16 cellular contexts compared by ENCODE assay signal in the genomic region with DNA sequence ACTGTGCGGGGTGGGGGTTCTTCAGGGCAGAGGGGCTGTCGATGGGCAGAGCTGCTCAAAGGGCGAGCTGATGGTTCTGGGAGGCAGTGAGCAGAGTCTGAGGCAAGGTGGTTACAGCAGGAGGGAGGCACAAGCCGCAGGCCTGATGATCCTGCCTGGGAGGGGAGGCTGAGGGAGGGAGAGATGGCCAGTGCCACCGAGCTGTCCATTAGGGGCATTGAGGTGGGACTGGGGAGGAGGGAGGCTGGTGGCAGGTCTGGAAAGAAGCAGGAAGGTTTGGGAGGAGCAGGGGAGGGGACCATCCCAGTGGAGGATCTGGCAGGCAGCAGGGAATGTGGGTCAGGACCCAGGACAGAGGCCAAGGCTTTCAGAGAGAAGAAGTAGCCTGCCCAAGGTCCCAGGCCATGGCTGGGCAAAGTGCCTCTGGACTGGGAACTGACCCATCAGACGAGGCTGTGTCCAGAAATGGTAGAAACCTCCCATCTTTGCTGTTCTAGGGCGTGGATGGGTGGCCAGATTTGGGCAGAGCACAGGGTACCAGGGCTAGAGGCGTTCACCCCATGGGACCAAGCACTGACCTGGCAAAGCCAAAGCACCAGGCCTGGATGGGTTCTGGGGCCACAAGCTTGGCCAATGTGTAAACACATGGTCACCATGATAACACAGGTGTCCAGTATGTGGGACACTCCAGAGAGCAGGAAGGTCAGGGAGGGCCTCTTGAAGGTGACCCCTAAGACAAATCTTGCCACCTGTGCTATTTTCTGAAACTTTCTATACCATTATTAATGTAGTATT. TPM values are rescaled to one million over a fixed set of nuclear protein-coding genes. Genes with fewer than 3 reads are reported as not detected.
DNase-seq lines count a peak whose midpoint lies in the region; ATAC-seq and TF ChIP-seq lines count a peak whose summit lies in the region.
"Had no signal": no experiment of that assay in that cellular context is flagged by ENCODE, and none has a peak within 500 bp of the region (broad histone marks: within the 10 kb centered on the region; RNA-seq: fewer than 3 reads in every experiment).

No MANE protein-coding gene starts in this region.

- no peaks in the 10 kb centered on the region for H3K27me3 Mint-ChIP-seq in activated CD8-positive, alpha-beta memory T cell treated with anti-CD3 and anti-CD28 coated beads, Interleukin-2, amount 10 ng/mL, durations not matched to agents 7 days and 5 days
- H3K27me3 Mint-ChIP-seq in neural crest cell (ENCODE audit: low read depth) = peaks cover 6% of the 10 kb centered on the region

- no peak for TF ChIP-seq RAD21 in SK-N-SH (IDR thresholded peaks at IDR 0.05; ENCODE audit: low read length)

- 35% methylated on average over 7 of the region's 8 CpGs for WGBS in SK-N-SH (ENCODE audit: low lambda C conversion rate)
- WGBS in suprapubic skin = 89% methylated on average over 8 of the region's 8 CpGs

- POLR2A ChIA-PET in SK-N-SH (lab: Yijun Ruan, JAX) = no interaction called here

- DNase-seq in SK-N-SH (no peak), neural crest cell (ENCODE audit: low read depth, low spot score) (no peak), suprapubic skin (ENCODE audit: low spot score in 2 of 2) (peak; percentile 36 to 76), NCI-H128 (lab: John Stamatoyannopoulos, UW; ENCODE audit: unreplicated experiment) (no peak), G401 (ENCODE audit: low spot score) (no peak), GOT3 (lab: John Stamatoyannopoulos, UW) (no peak)
- peak; percentile 18 for DNase-seq in activated CD8-positive, alpha-beta memory T cell treated with anti-CD3 and anti-CD28 coated beads, Interleukin-2, amount 10 ng/mL, durations not matched to agents 7 days and 5 days
- DNase-seq: H7, IMR-90, NCI-H1436, NCI-H2029 treated with DMSO at 0.1 percent for 48 hours, NCI-H510A, SHP77 treated with DMSO at 0.1 percent for 48 hours had no signal

- no peak for TF ChIP-seq POLR2A in suprapubic skin (IDR thresholded peaks at IDR 0.05)

- H3K4me1 Mint-ChIP-seq in activated CD8-positive, alpha-beta memory T cell treated with anti-CD3 and anti-CD28 coated beads, Interleukin-2, amount 10 ng/mL, durations not matched to agents 7 days and 5 days = no peaks in the 10 kb centered on the region
- no peaks in the 10 kb centered on the region for H3K4me1 Mint-ChIP-seq in neural crest cell

- H3K4me1 ChIP-seq in SK-N-SH (ENCODE audit: control insufficient read depth in 1 of 2, insufficient read depth in 2 of 2, low read depth in 1 of 2, low read length in 1 of 2) = no peaks in the 10 kb centered on the region
- H3K4me1 ChIP-seq in suprapubic skin = no peaks in the 10 kb centered on the region

- H3K4me2 ChIP-seq in SK-N-SH = no peak overlapping the region

- H3K9me3 ChIP-seq in SK-N-SH (no peaks in the 10 kb centered on the region), suprapubic skin (no peaks in the 10 kb centered on the region)
- H3K9me3 ChIP-seq: BLaER1 had no signal

- no peaks in the 10 kb centered on the region for H4K20me1 ChIP-seq in SK-N-SH (ENCODE audit: insufficient read depth)
- H4K20me1 ChIP-seq: BLaER1 had no signal

- H3K27ac ChIP-seq in SK-N-SH (ENCODE audit: low read depth in 2 of 2, low read length in 1 of 2) (no peak overlapping the region), suprapubic skin (no peak overlapping the region)
- H3K27ac ChIP-seq: 22Rv1, BLaER1 had no signal

- no peaks in the 10 kb centered on the region for H3K9me2 ChIP-seq in SK-N-SH

- no peaks in the 10 kb centered on the region for H3K36me3 Mint-ChIP-seq in activated CD8-positive, alpha-beta memory T cell treated with anti-CD3 and anti-CD28 coated beads, Interleukin-2, amount 10 ng/mL, durations not matched to agents 7 days and 5 days
- no peaks in the 10 kb centered on the region for H3K36me3 Mint-ChIP-seq in neural crest cell (ENCODE audit: low read depth)

- H3F3A ChIP-seq in SK-N-SH (replicated peaks; ENCODE audit: insufficient read depth) = no peaks in the 10 kb centered on the region

- no peak overlapping the region for H3K4me3 ChIP-seq in SK-N-SH (ENCODE audit: low read depth in 2 of 2, low read length in 1 of 2)
- no peak overlapping the region for H3K4me3 ChIP-seq in suprapubic skin
- H3K4me3 ChIP-seq: BLaER1 had no signal

- H2AFZ ChIP-seq in SK-N-SH (ENCODE audit: low read depth) = no peak overlapping the region

- H3K4me3 Mint-ChIP-seq in activated CD8-positive, alpha-beta memory T cell treated with anti-CD3 and anti-CD28 coated beads, Interleukin-2, amount 10 ng/mL, durations not matched to agents 7 days and 5 days = no peak overlapping the region
- no peak overlapping the region for H3K4me3 Mint-ChIP-seq in neural crest cell

- TF ChIP-seq EP300 in SK-N-SH (IDR thresholded peaks at IDR 0.05; ENCODE audit: borderline replicate concordance in 1 of 2, low read depth in 1 of 2, low read length in 1 of 2) (no peak), suprapubic skin (IDR thresholded peaks at IDR 0.05) (no peak)

- in situ Hi-C loops in G401 (cut with HindIII; ENCODE audit: low sequenced_read_pairs) = no loop called here

- ATAC-seq in SK-N-SH treated with all-trans-retinoic acid at 6 μM for 48 hours = no peak
- no peak for ATAC-seq in activated CD8-positive, alpha-beta memory T cell treated with anti-CD3 and anti-CD28 coated beads, Interleukin-2, amount 10 ng/mL, durations not matched to agents 7 days and 5 days

- H3K9ac ChIP-seq in SK-N-SH = no peak overlapping the region
- H3K9ac ChIP-seq: BLaER1 had no signal

- H3K27ac Mint-ChIP-seq in activated CD8-positive, alpha-beta memory T cell treated with anti-CD3 and anti-CD28 coated beads, Interleukin-2, amount 10 ng/mL, durations not matched to agents 7 days and 5 days = no peak overlapping the region
- H3K27ac Mint-ChIP-seq in neural crest cell (ENCODE audit: unreplicated experiment) = peak overlapping the region; percentile 91

- CTCF ChIA-PET in SK-N-SH (lab: Yijun Ruan, JAX) = interaction anchor here (0.6 to 1.7 kb wide), 2 partner anchors 16 to 111 kb away, joined by 3 to 5 read pairs; no protein-coding TSS in a partner anchor
- CTCF ChIA-PET in activated CD8-positive, alpha-beta memory T cell treated with anti-CD3 and anti-CD28 coated beads, Interleukin-2, amount 10 ng/mL, durations not matched to agents 7 days and 5 days (lab: Charles Lee) = no interaction called here

- TF ChIP-seq CTCF in SK-N-SH (IDR thresholded peaks at IDR 0.05) (no peak), neural crest cell (conservative IDR thresholded peaks at IDR 0.05) (no peak), suprapubic skin (IDR thresholded peaks at IDR 0.05) (no peak)

- H3K27me3 ChIP-seq in SK-N-SH (ENCODE audit: insufficient read depth) (no peaks in the 10 kb centered on the region; the same call in 1 of the 2 replicates), suprapubic skin (peaks cover 9% of the 10 kb centered on the region)
- H3K27me3 ChIP-seq: BLaER1 had no signal

- H3K9me3 Mint-ChIP-seq in activated CD8-positive, alpha-beta memory T cell treated with anti-CD3 and anti-CD28 coated beads, Interleukin-2, amount 10 ng/mL, durations not matched to agents 7 days and 5 days (ENCODE audit: low read depth) = no peaks in the 10 kb centered on the region
- H3K9me3 Mint-ChIP-seq in neural crest cell = no peaks in the 10 kb centered on the region

- H3K79me2 ChIP-seq in SK-N-SH (ENCODE audit: insufficient read depth) = no peaks in the 10 kb centered on the region

- H3K36me3 ChIP-seq in SK-N-SH (replicated peaks in 1 of 2; ENCODE audit: control insufficient read depth in 1 of 2, insufficient read depth in 2 of 2, low read length in 1 of 2) = no peaks in the 10 kb centered on the region
- no peaks in the 10 kb centered on the region for H3K36me3 ChIP-seq in suprapubic skin
- H3K36me3 ChIP-seq: BLaER1 had no signal

TF ChIP-seq in SK-N-SH treated with all-trans-retinoic acid at 6 μM for 48 hours, 23 proteins besides CTCF, POLR2A, EP300 and RAD21:
- TF ChIP-seq, protein P1, sequence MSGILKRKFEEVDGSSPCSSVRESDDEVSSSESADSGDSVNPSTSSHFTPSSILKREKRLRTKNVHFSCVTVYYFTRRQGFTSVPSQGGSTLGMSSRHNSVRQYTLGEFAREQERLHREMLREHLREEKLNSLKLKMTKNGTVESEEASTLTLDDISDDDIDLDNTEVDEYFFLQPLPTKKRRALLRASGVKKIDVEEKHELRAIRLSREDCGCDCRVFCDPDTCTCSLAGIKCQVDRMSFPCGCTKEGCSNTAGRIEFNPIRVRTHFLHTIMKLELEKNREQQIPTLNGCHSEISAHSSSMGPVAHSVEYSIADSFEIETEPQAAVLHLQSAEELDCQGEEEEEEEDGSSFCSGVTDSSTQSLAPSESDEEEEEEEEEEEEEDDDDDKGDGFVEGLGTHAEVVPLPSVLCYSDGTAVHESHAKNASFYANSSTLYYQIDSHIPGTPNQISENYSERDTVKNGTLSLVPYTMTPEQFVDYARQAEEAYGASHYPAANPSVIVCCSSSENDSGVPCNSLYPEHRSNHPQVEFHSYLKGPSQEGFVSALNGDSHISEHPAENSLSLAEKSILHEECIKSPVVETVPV (CRISPR knock-in tag; IDR thresholded peaks at IDR 0.05) = no peak
- TF ChIP-seq CREB5 (CRISPR knock-in tag; IDR thresholded peaks at IDR 0.05; ENCODE audit: low read depth) (no peak), CSDC2 (CRISPR knock-in tag; IDR thresholded peaks at IDR 0.05) (no peak), ZNF8 (CRISPR knock-in tag; IDR thresholded peaks at IDR 0.05) (no peak), GLIS3 (CRISPR knock-in tag; IDR thresholded peaks at IDR 0.05) (no peak), PPARA (CRISPR knock-in tag; IDR thresholded peaks at IDR 0.05; ENCODE audit: borderline replicate concordance) (no peak), ZNF70 (CRISPR knock-in tag; IDR thresholded peaks at IDR 0.05) (no peak)
TF ChIP-seq in SK-N-SH treated with all-trans-retinoic acid at 6 μM for 48 hours: peak in this region for 0.

RNA-seq across cellular contexts. Expression of gene INHBB, which starts 55.5 kb away (rescaled TPM):
- polyA plus RNA-seq in SK-N-SH (2012; rRNA removed) = 0.03 TPM in 1 of 2 replicates, not detected in the other
- 0.01 TPM in 2 replicates for polyA plus RNA-seq in SK-N-SH (2012; cell fraction: cytosol; rRNA removed)
- 0.07 and 0.08 TPM in 2 replicates for polyA plus RNA-seq in SK-N-SH (2012; cell fraction: nucleus; rRNA removed)
- not detected for total RNA-seq in activated CD8-positive, alpha-beta memory T cell treated with anti-CD3 and anti-CD28 coated beads, Interleukin-2, amount 10 ng/mL, durations not matched to agents 7 days and 5 days
- total RNA-seq in neural crest cell (0.14 and 0.49 TPM in 2 replicates), suprapubic skin (10 to 100 TPM; 12.1 to 26.1 (median 18.2) TPM)
- not detected in 2 replicates for total RNA-seq in G401 (2014; rRNA removed; shearing (Covaris generic))

Comparison
In these comparisons a context has a peak if more than half of its experiments do, and no peak if none do; other contexts are left out.
1. DNase-seq: peak in activated CD8-positive, alpha-beta memory T cell treated with anti-CD3 and anti-CD28 coated beads, Interleukin-2, amount 10 ng/mL, durations not matched to agents 7 days and 5 days (single experiment) and suprapubic skin (2 of 2); none in SK-N-SH (single experiment), neural crest cell (single experiment), NCI-H128 (single experiment), G401 (single experiment) and GOT3 (single experiment).